ENCODE assay signal across 9 cellular contexts in genomic region chr15:70492240-70493177, GRCh38.
DNase-seq lines count a peak whose midpoint lies in the region; ATAC-seq lines count a peak whose summit lies in the region.
"Had no signal": no experiment of that assay in that cellular context is flagged by ENCODE, and none has a peak within 500 bp of the region (broad histone marks: within the 10 kb centered on the region; RNA-seq: fewer than 3 reads in every experiment).

No MANE protein-coding gene starts in this region.

- peaks cover 18% of the 10 kb centered on the region for H3K4me1 ChIP-seq in HAP-1

- intact Hi-C loops in left colon (cut with DNase I, micrococcal nuclease): no loop called here

- peaks cover 3% of the 10 kb centered on the region for H3K27me3 ChIP-seq in HAP-1 (ENCODE audit: low read depth)
- H3K27me3 ChIP-seq: ovary had no signal

- peak; percentile 56 for ATAC-seq in GM19324 (IDR thresholded peaks at IDR 0.05; ENCODE audit: low FRiP score, unreplicated experiment)
- ATAC-seq in HG03457 (IDR thresholded peaks at IDR 0.05; ENCODE audit: unreplicated experiment): peak; percentile 49
- ATAC-seq in left colon: peak; percentile 55

- DNase-seq in AG08396 (ENCODE audit: low spot score): peak; percentile 80
- peak; percentile 92 for DNase-seq in SW480 (ENCODE audit: low spot score)
- DNase-seq in activated naive CD8-positive, alpha-beta T cell treated with anti-CD3 and anti-CD28 coated beads, Interleukin-2, amount 50 U/mL, for 16 hours (ENCODE audit: low read depth, low spot score): peak; percentile 30
- DNase-seq in left colon: peak; percentile 64 to 72
- DNase-seq in stimulated activated CD8-positive, alpha-beta memory T cell treated with anti-CD3 and anti-CD28 coated beads, Interleukin-15, amount 100 ng/mL, for 48 hours (ENCODE audit: low read depth in 2 of 2): peak; percentile 78 to 79
- no peak for DNase-seq in HAP-1 (ENCODE audit: low spot score in 2 of 2)

- H3K9me3 ChIP-seq in HAP-1: no peaks in the 10 kb centered on the region
- H3K9me3 ChIP-seq: ovary had no signal

- H3K4me3 ChIP-seq in HAP-1: no peak overlapping the region
- H3K4me3 ChIP-seq: ovary had no signal

- H3K36me3 ChIP-seq in HAP-1 (replicated peaks): no peaks in the 10 kb centered on the region
- H3K36me3 ChIP-seq: ovary had no signal

- in situ Hi-C loops in HAP-1 (cut with MboI; ENCODE audit: low sequenced_read_pairs): no loop called here

Comparison
In these comparisons a context has a peak if more than half of its experiments do, and no peak if none do; other contexts are left out.
1. DNase-seq: peak in AG08396 (single experiment), SW480 (single experiment), activated naive CD8-positive, alpha-beta T cell treated with anti-CD3 and anti-CD28 coated beads, Interleukin-2, amount 50 U/mL, for 16 hours (single experiment), left colon (2 of 2) and stimulated activated CD8-positive, alpha-beta memory T cell treated with anti-CD3 and anti-CD28 coated beads, Interleukin-15, amount 100 ng/mL, for 48 hours (2 of 2); none in HAP-1 (0 of 2).
2. Peak in every context shown above with its lines, with median percentiles within 50 percentile points of each other: ATAC-seq.